Comparison of ENCODE assay signal across 8 cellular contexts in the genomic region with DNA sequence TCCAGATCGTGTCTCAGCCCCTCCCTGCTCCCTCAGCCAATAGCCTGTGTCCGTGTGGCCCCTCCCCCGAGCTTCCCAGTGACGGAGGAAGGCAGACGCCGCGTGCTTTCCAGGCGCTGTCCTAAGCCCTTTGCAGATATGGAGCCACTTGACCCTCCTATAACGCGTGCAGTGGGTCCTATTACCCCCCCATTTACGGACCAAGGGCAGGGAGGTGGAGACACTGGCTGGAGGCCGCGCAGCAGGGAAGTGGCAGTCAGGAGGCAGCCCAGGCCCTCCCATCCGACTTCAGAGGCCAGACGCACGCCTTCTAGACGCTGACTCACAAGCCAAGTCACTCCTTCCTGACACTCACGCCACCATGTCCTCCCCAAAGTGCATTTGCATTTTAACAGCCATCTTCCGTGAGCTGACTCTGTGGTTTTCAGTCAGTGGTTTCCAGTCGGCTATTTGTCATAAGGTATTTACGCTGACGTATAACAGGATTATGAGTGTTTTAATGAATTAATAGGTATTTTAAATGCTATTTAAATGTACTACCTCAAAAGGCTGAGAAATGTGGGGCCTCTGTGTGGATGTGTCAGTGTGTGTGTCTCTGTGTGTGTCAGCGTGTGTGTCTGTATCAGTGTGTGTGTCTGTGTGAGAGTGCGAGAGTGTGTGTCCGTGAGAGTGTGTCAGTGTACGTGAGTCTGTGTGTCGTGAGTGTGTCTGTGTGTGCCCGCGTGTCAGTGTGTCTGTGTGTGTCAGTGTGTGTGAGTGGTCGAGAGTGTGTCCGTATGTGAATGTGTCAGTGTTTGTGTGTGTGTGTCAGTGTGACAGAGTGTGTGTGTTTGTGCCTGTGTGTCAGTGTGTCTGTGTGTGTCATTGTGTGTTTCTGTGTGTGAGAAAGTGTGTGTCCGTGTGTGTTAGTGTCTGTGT.
DNase-seq lines count a peak whose midpoint lies in the region; ATAC-seq and TF ChIP-seq lines count a peak whose summit lies in the region.

No MANE protein-coding gene starts in this region.

- in situ Hi-C loops in Panc1 (cut with HindIII; ENCODE audit: low pct_unique_long_range_greater_than_20kb, low sequenced_read_pairs) = no loop called here

- no peaks in the 10 kb centered on the region for H3K9me3 ChIP-seq in Panc1 (ENCODE audit: control insufficient read depth, insufficient read depth, low read depth, low read length)
- no peaks in the 10 kb centered on the region for H3K9me3 ChIP-seq in ovary
- H3K9me3 ChIP-seq in thymus (ENCODE audit: control insufficient read depth) = no peaks in the 10 kb centered on the region

- intact Hi-C loops in Panc1 (cut with micrococcal nuclease; ENCODE audit: unreplicated experiment) (no loop called here), ovary (cut with DNase I) (no loop called here)

- peaks cover 21% of the 10 kb centered on the region for H3K4me1 ChIP-seq in Panc1 (ENCODE audit: control insufficient read depth, insufficient read depth, low read length)
- no peaks in the 10 kb centered on the region for H3K4me1 ChIP-seq in ovary (ENCODE audit: insufficient read depth)
- H3K4me1 ChIP-seq in thymus (ENCODE audit: control insufficient read depth, insufficient read depth, low read length) = peaks cover 15% of the 10 kb centered on the region

- no peak for TF ChIP-seq EP300 in ovary (IDR thresholded peaks at IDR 0.05)

- H3K4me3 ChIP-seq in Panc1 (ENCODE audit: low read depth in 2 of 2, low read length in 2 of 2) (peak overlapping the region; percentile 52 to 58), foreskin fibroblast (ENCODE audit: low read depth in 1 of 2, low read length in 2 of 2) (peak overlapping the region; percentile 20 to 45), ovary (peak overlapping the region; percentile 18), thymus (ENCODE audit: low read length) (peak overlapping the region; percentile 42)

- DNase-seq in A172 (ENCODE audit: low spot score) (peak; percentile 98), Panc1 (ENCODE audit: low read depth, low spot score) (peak; percentile 97), foreskin fibroblast (peak; percentile 97 to 99), ovary (peak; percentile 27 to 53 (median 35))
- DNase-seq in activated T-helper 1 cell treated with anti-CD3 and anti-CD28 coated beads, Interleukin-2, amount 50 U/mL, for 16 hours (ENCODE audit: low read depth in 1 of 2, low spot score in 1 of 2) = peak; percentile 66 to 79

- peak; percentile 93 for ATAC-seq in GM18870 (IDR thresholded peaks at IDR 0.05; ENCODE audit: unreplicated experiment)
- peak; percentile 91 for ATAC-seq in HG03066 (IDR thresholded peaks at IDR 0.05; ENCODE audit: low read depth, unreplicated experiment)
- ATAC-seq in Panc1 = peak; percentile 95

- 58 to 68% (median 59%) methylated on average over 32 of the region's 32 CpGs for WGBS in ovary, 3 donors
- 9% methylated on average over 32 of the region's 32 CpGs for WGBS in thymus

- TSS peak; percentile 98 for BruUV-seq in Panc1 (replicated peaks; lab: Mats Ljungman, UMichigan)

- CTCF ChIA-PET in Panc1 (lab: Charles Lee) = interaction anchor here (0.6 kb wide), 1 partner anchor 98 kb away, joined by 3 read pairs; no protein-coding TSS in a partner anchor

- TF ChIP-seq POLR2A in ovary (IDR thresholded peaks at IDR 0.05) = no peak

- peak overlapping the region; percentile 92 for H3K27ac ChIP-seq in Panc1 (ENCODE audit: low read length)
- H3K27ac ChIP-seq in ovary = no peak overlapping the region
- H3K27ac ChIP-seq in thymus (ENCODE audit: low read depth) = peak overlapping the region; percentile 72

- H3K36me3 ChIP-seq in Panc1 (ENCODE audit: control insufficient read depth, insufficient read depth, low read length) (no peaks in the 10 kb centered on the region), ovary (no peaks in the 10 kb centered on the region), thymus (ENCODE audit: control insufficient read depth, insufficient read depth) (no peaks in the 10 kb centered on the region)

- TF ChIP-seq CTCF in Panc1 (IDR thresholded peaks at IDR 0.05) (no peak), foreskin fibroblast (IDR thresholded peaks at IDR 0.05; ENCODE audit: low read depth, low read length) (no peak), ovary (IDR thresholded peaks at IDR 0.05) (no peak)

- H3K27me3 ChIP-seq in Panc1 (ENCODE audit: control insufficient read depth, insufficient read depth, low read length) (no peaks in the 10 kb centered on the region), ovary (no peaks in the 10 kb centered on the region), thymus (ENCODE audit: control insufficient read depth, insufficient read depth) (no peaks in the 10 kb centered on the region)

- POLR2A ChIA-PET in Panc1 (lab: Charles Lee) = interaction anchor here (0.6 kb wide), 1 partner anchor 8 kb away, joined by 4 read pairs; no protein-coding TSS in a partner anchor

Comparison
In these comparisons a context has a peak if more than half of its experiments do, and no peak if none do; other contexts are left out.
1. DNase-seq: peak in every context shown above with its lines; median percentile 98 in A172; 98 in foreskin fibroblast; 97 in Panc1; 72 in activated T-helper 1 cell treated with anti-CD3 and anti-CD28 coated beads, Interleukin-2, amount 50 U/mL, for 16 hours; 35 in ovary.
2. H3K27ac ChIP-seq: peak in Panc1 (single experiment) and thymus (single experiment); none in ovary (0 of 2).
3. Peak in every context shown above with its lines, with median percentiles within 50 percentile points of each other: ATAC-seq and H3K4me3 ChIP-seq.